1 cellular context compared by ENCODE assay signal in the genomic region with DNA sequence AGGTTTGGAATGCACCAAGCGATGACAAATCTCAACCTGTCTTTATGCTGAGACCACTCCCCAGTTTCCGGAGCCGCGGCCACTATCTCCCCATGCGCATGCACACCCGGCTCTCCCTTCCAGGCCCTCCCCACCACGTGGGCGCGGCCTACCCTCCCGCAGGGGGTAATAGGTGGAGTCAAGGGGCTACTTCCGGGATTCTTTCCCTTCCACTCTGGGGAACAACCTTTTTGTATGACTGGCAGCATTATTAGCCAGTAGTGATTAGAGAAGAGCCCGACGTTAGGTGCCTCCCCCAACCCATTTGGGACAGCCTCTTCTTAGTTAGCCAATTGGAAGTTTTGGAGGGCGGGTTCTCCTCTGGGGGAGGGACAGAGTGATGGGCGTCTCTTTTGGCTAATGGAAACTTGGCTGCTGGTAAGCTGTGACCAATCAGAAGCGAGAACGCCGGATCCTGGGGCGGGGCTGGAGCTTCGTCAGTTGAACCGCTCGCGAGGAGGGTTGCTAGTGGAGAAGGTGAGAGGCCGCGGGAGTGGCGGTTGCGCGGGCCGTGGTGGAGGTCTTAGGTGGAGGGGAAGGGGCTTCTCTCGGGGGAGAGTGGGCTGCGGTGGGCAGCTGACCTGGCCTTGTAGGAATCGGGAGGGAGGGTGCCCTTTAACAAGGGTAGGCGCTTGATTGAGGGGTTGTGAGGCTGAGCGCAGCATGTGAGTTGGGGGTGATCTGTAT.
TF ChIP-seq lines count a peak whose summit lies in the region.

A gene with protein sequence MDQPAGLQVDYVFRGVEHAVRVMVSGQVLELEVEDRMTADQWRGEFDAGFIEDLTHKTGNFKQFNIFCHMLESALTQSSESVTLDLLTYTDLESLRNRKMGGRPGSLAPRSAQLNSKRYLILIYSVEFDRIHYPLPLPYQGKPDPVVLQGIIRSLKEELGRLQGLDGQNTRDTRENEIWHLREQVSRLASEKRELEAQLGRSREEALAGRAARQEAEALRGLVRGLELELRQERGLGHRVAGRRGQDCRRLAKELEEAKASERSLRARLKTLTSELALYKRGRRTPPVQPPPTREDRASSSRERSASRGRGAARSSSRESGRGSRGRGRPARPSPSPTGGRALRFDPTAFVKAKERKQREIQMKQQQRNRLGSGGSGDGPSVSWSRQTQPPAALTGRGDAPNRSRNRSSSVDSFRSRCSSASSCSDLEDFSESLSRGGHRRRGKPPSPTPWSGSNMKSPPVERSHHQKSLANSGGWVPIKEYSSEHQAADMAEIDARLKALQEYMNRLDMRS (plus strand): TSS at position 479 of the 726 bp plus-strand sequence. CDS start 7,552 bp downstream, outside the sequence.

TF ChIP-seq in K562, 482 proteins besides CTCF, POLR2A, EP300 and RAD21 (continued from another document and continues in another):
- TF ChIP-seq, protein P1, sequence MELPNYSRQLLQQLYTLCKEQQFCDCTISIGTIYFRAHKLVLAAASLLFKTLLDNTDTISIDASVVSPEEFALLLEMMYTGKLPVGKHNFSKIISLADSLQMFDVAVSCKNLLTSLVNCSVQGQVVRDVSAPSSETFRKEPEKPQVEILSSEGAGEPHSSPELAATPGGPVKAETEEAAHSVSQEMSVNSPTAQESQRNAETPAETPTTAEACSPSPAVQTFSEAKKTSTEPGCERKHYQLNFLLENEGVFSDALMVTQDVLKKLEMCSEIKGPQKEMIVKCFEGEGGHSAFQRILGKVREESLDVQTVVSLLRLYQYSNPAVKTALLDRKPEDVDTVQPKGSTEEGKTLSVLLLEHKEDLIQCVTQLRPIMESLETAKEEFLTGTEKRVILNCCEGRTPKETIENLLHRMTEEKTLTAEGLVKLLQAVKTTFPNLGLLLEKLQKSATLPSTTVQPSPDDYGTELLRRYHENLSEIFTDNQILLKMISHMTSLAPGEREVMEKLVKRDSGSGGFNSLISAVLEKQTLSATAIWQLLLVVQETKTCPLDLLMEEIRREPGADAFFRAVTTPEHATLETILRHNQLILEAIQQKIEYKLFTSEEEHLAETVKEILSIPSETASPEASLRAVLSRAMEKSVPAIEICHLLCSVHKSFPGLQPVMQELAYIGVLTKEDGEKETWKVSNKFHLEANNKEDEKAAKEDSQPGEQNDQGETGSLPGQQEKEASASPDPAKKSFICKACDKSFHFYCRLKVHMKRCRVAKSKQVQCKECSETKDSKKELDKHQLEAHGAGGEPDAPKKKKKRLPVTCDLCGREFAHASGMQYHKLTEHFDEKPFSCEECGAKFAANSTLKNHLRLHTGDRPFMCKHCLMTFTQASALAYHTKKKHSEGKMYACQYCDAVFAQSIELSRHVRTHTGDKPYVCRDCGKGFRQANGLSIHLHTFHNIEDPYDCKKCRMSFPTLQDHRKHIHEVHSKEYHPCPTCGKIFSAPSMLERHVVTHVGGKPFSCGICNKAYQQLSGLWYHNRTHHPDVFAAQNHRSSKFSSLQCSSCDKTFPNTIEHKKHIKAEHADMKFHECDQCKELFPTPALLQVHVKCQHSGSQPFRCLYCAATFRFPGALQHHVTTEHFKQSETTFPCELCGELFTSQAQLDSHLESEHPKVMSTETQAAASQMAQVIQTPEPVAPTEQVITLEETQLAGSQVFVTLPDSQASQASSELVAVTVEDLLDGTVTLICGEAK (IDR thresholded peaks at IDR 0.05), result peak; percentile 74
- TF ChIP-seq, protein P1 (CRISPR knock-in tag; IDR thresholded peaks at IDR 0.05), result no peak
- TF ChIP-seq NFIX (CRISPR knock-in tag; IDR thresholded peaks at IDR 0.05; ENCODE audit: low read depth) (no peak), NFXL1 (CRISPR knock-in tag; IDR thresholded peaks at IDR 0.05) (no peak), NCOA6 (IDR thresholded peaks at IDR 0.05) (no peak), FUS (optimal IDR thresholded peaks at IDR 0.05; ENCODE audit: low read depth, low read length) (no peak), SP1 (CRISPR knock-in tag; IDR thresholded peaks at IDR 0.05) (peak; percentile 97), MECOM (CRISPR knock-in tag; IDR thresholded peaks at IDR 0.05) (no peak), GTF2E2 (tag; IDR thresholded peaks at IDR 0.05) (no peak), NR4A1 (CRISPR knock-in tag; IDR thresholded peaks at IDR 0.05) (no peak), NR4A1 (tag; IDR thresholded peaks at IDR 0.05) (no peak), ZNF263 (CRISPR knock-in tag; IDR thresholded peaks at IDR 0.05; ENCODE audit: borderline replicate concordance) (no peak), RHOXF2B (CRISPR knock-in tag; conservative IDR thresholded peaks at IDR 0.05) (no peak), CHD2 (IDR thresholded peaks at IDR 0.05; ENCODE audit: low read depth, low read length) (peak; percentile 88), ZNF175 (CRISPR knock-in tag; IDR thresholded peaks at IDR 0.05; ENCODE audit: low read depth) (no peak), KHSRP (IDR thresholded peaks at IDR 0.05) (no peak), OTX1 (CRISPR knock-in tag; IDR thresholded peaks at IDR 0.05) (peak; percentile 86), CBX8 (IDR thresholded peaks at IDR 0.05; ENCODE audit: borderline replicate concordance, extremely low read depth, low read depth, low read length, poor library complexity, severe bottlenecking) (no peak), MIER1 (IDR thresholded peaks at IDR 0.05; ENCODE audit: low read depth) (0 out of 2 replicates have a peak, but pooled peaks have one; percentile 53), ATF7 (IDR thresholded peaks at IDR 0.05) (peak; percentile 89), BRF1 (IDR thresholded peaks at IDR 0.05; ENCODE audit: borderline replicate concordance, extremely low read depth, insufficient read length) (no peak), ETV6 (IDR thresholded peaks at IDR 0.05; ENCODE audit: borderline replicate concordance in 1 of 2, low read depth in 2 of 2, low read length in 1 of 2) (no peak), ETV6 (CRISPR knock-in tag; IDR thresholded peaks at IDR 0.05; ENCODE audit: borderline replicate concordance) (no peak), CHCHD3 (CRISPR knock-in tag; IDR thresholded peaks at IDR 0.05) (no peak), TEAD4 (IDR thresholded peaks at IDR 0.05; ENCODE audit: low read length) (no peak), TEAD4 (CRISPR knock-in tag; IDR thresholded peaks at IDR 0.05; ENCODE audit: borderline replicate concordance) (no peak), ZBED1 (IDR thresholded peaks at IDR 0.05) (no peak), FOXM1 (IDR thresholded peaks at IDR 0.05; ENCODE audit: low read depth) (no peak), FOXM1 (CRISPR knock-in tag; IDR thresholded peaks at IDR 0.05; ENCODE audit: low read depth) (no peak), POLR2G (IDR thresholded peaks at IDR 0.05; ENCODE audit: low read depth, low read length) (peak; percentile 95), KAT2B (IDR thresholded peaks at IDR 0.05; ENCODE audit: low read depth, low read length) (no peak), ZFP30 (CRISPR knock-in tag; IDR thresholded peaks at IDR 0.05; ENCODE audit: borderline replicate concordance) (no peak)
- TF ChIP-seq, protein P2, sequence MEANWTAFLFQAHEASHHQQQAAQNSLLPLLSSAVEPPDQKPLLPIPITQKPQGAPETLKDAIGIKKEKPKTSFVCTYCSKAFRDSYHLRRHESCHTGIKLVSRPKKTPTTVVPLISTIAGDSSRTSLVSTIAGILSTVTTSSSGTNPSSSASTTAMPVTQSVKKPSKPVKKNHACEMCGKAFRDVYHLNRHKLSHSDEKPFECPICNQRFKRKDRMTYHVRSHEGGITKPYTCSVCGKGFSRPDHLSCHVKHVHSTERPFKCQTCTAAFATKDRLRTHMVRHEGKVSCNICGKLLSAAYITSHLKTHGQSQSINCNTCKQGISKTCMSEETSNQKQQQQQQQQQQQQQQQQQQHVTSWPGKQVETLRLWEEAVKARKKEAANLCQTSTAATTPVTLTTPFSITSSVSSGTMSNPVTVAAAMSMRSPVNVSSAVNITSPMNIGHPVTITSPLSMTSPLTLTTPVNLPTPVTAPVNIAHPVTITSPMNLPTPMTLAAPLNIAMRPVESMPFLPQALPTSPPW (CRISPR knock-in tag; IDR thresholded peaks at IDR 0.05), result peak; percentile 93
- TF ChIP-seq, protein P3, sequence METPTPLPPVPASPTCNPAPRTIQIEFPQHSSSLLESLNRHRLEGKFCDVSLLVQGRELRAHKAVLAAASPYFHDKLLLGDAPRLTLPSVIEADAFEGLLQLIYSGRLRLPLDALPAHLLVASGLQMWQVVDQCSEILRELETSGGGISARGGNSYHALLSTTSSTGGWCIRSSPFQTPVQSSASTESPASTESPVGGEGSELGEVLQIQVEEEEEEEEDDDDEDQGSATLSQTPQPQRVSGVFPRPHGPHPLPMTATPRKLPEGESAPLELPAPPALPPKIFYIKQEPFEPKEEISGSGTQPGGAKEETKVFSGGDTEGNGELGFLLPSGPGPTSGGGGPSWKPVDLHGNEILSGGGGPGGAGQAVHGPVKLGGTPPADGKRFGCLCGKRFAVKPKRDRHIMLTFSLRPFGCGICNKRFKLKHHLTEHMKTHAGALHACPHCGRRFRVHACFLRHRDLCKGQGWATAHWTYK (CRISPR knock-in tag; IDR thresholded peaks at IDR 0.05), result no peak
- TF ChIP-seq, protein P4, sequence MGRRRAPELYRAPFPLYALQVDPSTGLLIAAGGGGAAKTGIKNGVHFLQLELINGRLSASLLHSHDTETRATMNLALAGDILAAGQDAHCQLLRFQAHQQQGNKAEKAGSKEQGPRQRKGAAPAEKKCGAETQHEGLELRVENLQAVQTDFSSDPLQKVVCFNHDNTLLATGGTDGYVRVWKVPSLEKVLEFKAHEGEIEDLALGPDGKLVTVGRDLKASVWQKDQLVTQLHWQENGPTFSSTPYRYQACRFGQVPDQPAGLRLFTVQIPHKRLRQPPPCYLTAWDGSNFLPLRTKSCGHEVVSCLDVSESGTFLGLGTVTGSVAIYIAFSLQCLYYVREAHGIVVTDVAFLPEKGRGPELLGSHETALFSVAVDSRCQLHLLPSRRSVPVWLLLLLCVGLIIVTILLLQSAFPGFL (CRISPR knock-in tag; IDR thresholded peaks at IDR 0.05), result no peak
- TF ChIP-seq, protein P5, sequence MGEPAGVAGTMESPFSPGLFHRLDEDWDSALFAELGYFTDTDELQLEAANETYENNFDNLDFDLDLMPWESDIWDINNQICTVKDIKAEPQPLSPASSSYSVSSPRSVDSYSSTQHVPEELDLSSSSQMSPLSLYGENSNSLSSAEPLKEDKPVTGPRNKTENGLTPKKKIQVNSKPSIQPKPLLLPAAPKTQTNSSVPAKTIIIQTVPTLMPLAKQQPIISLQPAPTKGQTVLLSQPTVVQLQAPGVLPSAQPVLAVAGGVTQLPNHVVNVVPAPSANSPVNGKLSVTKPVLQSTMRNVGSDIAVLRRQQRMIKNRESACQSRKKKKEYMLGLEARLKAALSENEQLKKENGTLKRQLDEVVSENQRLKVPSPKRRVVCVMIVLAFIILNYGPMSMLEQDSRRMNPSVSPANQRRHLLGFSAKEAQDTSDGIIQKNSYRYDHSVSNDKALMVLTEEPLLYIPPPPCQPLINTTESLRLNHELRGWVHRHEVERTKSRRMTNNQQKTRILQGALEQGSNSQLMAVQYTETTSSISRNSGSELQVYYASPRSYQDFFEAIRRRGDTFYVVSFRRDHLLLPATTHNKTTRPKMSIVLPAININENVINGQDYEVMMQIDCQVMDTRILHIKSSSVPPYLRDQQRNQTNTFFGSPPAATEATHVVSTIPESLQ (CRISPR knock-in tag; IDR thresholded peaks at IDR 0.05), result no peak
- TF ChIP-seq, protein P6, sequence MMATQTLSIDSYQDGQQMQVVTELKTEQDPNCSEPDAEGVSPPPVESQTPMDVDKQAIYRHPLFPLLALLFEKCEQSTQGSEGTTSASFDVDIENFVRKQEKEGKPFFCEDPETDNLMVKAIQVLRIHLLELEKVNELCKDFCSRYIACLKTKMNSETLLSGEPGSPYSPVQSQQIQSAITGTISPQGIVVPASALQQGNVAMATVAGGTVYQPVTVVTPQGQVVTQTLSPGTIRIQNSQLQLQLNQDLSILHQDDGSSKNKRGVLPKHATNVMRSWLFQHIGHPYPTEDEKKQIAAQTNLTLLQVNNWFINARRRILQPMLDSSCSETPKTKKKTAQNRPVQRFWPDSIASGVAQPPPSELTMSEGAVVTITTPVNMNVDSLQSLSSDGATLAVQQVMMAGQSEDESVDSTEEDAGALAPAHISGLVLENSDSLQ (IDR thresholded peaks at IDR 0.05), result peak; percentile 100
- TF ChIP-seq, protein P7, sequence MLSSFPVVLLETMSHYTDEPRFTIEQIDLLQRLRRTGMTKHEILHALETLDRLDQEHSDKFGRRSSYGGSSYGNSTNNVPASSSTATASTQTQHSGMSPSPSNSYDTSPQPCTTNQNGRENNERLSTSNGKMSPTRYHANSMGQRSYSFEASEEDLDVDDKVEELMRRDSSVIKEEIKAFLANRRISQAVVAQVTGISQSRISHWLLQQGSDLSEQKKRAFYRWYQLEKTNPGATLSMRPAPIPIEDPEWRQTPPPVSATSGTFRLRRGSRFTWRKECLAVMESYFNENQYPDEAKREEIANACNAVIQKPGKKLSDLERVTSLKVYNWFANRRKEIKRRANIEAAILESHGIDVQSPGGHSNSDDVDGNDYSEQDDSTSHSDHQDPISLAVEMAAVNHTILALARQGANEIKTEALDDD (IDR thresholded peaks at IDR 0.05), result no peak
